Comparison of ENCODE assay signal across 8 cellular contexts in the genomic region with DNA sequence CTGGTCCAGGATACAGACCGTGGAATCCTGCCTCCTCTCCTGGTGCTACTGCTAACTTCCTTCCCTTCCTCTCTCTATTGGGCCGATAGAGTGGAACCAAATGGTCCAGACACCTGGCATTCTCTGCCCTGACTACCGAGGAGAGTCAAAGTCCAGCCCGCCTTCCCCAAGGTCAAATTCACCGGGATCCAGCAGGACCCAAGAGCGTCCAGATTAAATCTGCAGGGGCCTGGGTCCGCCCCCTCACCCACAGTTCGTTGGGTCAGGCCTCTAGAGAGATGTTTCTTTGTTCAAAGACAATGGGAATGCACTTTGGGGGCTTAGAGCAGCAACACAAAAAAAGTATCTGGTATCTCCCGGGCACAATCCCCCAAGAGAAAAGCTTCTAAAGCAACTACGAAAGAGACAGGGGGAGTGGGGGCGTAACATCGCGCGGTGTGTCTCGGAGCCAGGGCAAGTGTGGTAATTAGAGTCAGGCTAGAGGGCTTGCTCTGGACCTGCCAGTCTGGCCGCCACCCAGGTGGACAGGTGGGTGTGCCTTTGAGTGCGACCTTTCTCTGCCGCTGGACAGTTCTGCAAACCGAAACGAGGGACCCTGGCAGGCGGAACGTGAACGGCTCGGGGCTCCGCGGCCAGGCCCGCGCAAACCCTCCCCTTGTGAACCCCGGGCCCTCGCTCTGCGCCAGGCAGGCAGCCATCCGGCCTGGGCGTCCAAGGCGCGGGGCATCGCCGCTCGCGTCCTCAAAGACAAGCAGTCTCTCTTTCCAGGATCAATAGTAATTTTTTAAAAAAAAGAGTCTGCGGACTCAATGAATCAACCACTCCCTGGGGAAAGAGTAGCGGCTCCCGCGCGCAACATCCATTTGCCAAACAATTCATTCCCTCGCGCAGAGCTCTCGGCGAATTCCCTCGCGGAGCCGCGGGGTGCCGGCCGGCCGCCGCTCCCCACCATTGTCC. TPM values are rescaled to one million over a fixed set of nuclear protein-coding genes. Genes with fewer than 3 reads are reported as not detected.
DNase-seq lines count a peak whose midpoint lies in the region; ATAC-seq, FAIRE-seq and TF ChIP-seq lines count a peak whose summit lies in the region.

No MANE protein-coding gene starts in this region.

- peaks cover 36% of the 10 kb centered on the region for H3K79me2 ChIP-seq in keratinocyte (ENCODE audit: control insufficient read depth, insufficient read depth, low read length)

- in situ Hi-C loops in brain microvascular endothelial cell (cut with HindIII; ENCODE audit: low pct_ligation_motif_present, low sequenced_read_pairs), result no loop called here

- H4K20me1 ChIP-seq in keratinocyte (ENCODE audit: control insufficient read depth, extremely low read depth, insufficient read depth, low read length), result no peaks in the 10 kb centered on the region

- TF ChIP-seq CTCF in AG04449 (IDR thresholded peaks at IDR 0.05; ENCODE audit: insufficient read depth, low read length, missing control alignments) (no peak), brain microvascular endothelial cell (IDR thresholded peaks at IDR 0.05; ENCODE audit: low read depth, low read length, missing control alignments) (no peak), keratinocyte (optimal IDR thresholded peaks at IDR 0.05 in 1 of 3, IDR thresholded peaks at IDR 0.05 in 1 of 3, conservative IDR thresholded peaks at IDR 0.05 in 1 of 3; ENCODE audit: extremely low read depth in 1 of 3, insufficient read depth in 2 of 3, low read length in 3 of 3) (no peak)

- POLR2A ChIA-PET in AG04449 (lab: Yijun Ruan, JAX), result interaction anchor here (0.7 to 1.0 kb wide), 2 partner anchors 7 to 59 kb away, joined by 3 read pairs; no protein-coding TSS in a partner anchor

- H3K9ac ChIP-seq in keratinocyte (ENCODE audit: control insufficient read depth, extremely low read depth, insufficient read depth, low read length), result peak overlapping the region; percentile 80

- CTCF ChIA-PET in AG04449 (lab: Yijun Ruan, JAX), result interaction anchor here (1.0 kb wide), 1 partner anchor 16 kb away, joined by 5 read pairs; no protein-coding TSS in a partner anchor

- H2AFZ ChIP-seq in keratinocyte (ENCODE audit: control insufficient read depth, low read length), result peak overlapping the region; percentile 67

- H3K9me1 ChIP-seq in keratinocyte (ENCODE audit: control insufficient read depth, extremely low read depth, insufficient read depth, low read length), result no peaks in the 10 kb centered on the region

- peak overlapping the region; percentile 80 for H3K4me3 ChIP-seq in AG04449 (ENCODE audit: low read depth, low read length)
- peak overlapping the region; percentile 73 for H3K4me3 ChIP-seq in brain microvascular endothelial cell (ENCODE audit: low read depth, low read length)
- H3K4me3 ChIP-seq in keratinocyte (ENCODE audit: control insufficient read depth in 2 of 3, extremely low read depth in 1 of 3, insufficient read depth in 2 of 3, low read depth in 1 of 3, low read length in 3 of 3), result peak overlapping the region; percentile 60 to 86 (median 81)

- H3K27ac ChIP-seq in brain microvascular endothelial cell (peak overlapping the region; percentile 63), keratinocyte (ENCODE audit: control insufficient read depth, insufficient read depth, low read length) (peak overlapping the region; percentile 49)

- H3K36me3 ChIP-seq in brain microvascular endothelial cell (replicated peaks), result no peaks in the 10 kb centered on the region
- no peaks in the 10 kb centered on the region for H3K36me3 ChIP-seq in keratinocyte (ENCODE audit: control insufficient read depth in 2 of 2, extremely low read depth in 1 of 2, insufficient read depth in 2 of 2, low read length in 2 of 2)

- peak; percentile 39 for ATAC-seq in HG03196 (IDR thresholded peaks at IDR 0.05; ENCODE audit: unreplicated experiment)

- dilution Hi-C loops in keratinocyte (cut with MboI; ENCODE audit: extremely low pct_ligation_motif_present, low sequenced_read_pairs), result no loop called here

- H3K9me3 ChIP-seq in keratinocyte (ENCODE audit: control insufficient read depth, low read depth, low read length), result no peaks in the 10 kb centered on the region

- H3K27me3 ChIP-seq in brain microvascular endothelial cell (replicated peaks) (no peaks in the 10 kb centered on the region), keratinocyte (ENCODE audit: control insufficient read depth, extremely low read depth, insufficient read depth, low read length) (no peaks in the 10 kb centered on the region)

- H3K4me2 ChIP-seq in keratinocyte (ENCODE audit: control insufficient read depth, extremely low read depth, insufficient read depth, low read depth, low read length), result peak overlapping the region; percentile 90

- FAIRE-seq in GM19239 (lab: Jason Lieb, UNC) (peak; percentile 39), keratinocyte (lab: Jason Lieb, UNC) (no peak)

- no peak for DNase-seq in AG04449 (ENCODE audit: low read depth, low spot score)
- DNase-seq in GM19239 (ENCODE audit: insufficient read length, low spot score), result peak; percentile 47
- DNase-seq in SW480 (ENCODE audit: low spot score), result peak; percentile 33
- peak; percentile 19 for DNase-seq in brain microvascular endothelial cell
- no peak for DNase-seq in keratinocyte (ENCODE audit: low read depth, low spot score)
- DNase-seq in stimulated activated CD4-positive, alpha-beta T cell treated with anti-CD3 and anti-CD28 coated beads, Interleukin-2, amount 100 ng/mL, for 24 hours, result peak; percentile 42 to 56
- DNase-seq in SIG-M5 treated with dmso at 0.1 percent for 504 hours (lab: John Stamatoyannopoulos, UW; ENCODE audit: unreplicated experiment), result no peak

- H3K4me1 ChIP-seq in keratinocyte (ENCODE audit: control insufficient read depth, extremely low read depth, insufficient read depth, low read length), result peaks cover 24% of the 10 kb centered on the region

RNA-seq across cellular contexts. Expression of gene KLHL25, which starts 0.8 kb away (rescaled TPM):
- 2.1 to 4.4 TPM (median 2.7 TPM) in 3 replicates for polyA plus RNA-seq in keratinocyte
- polyA plus RNA-seq in keratinocyte (2011; ENCODE audit: low read depth), result 0.60 TPM
- 1.5 and 2.4 TPM in 2 replicates for polyA plus RNA-seq in keratinocyte (2011; cell fraction: cytosol; rRNA removed)
- polyA plus RNA-seq in keratinocyte (2011; cell fraction: nucleus; rRNA removed), result 5.1 and 6.5 TPM in 2 replicates
- 2.7 and 2.8 TPM in 2 replicates for polyA plus RNA-seq in keratinocyte (2012; ENCODE audit: low replicate concordance)
- polyA minus RNA-seq in keratinocyte, result 3.1 to 7.2 TPM (median 4.1 TPM) in 3 replicates
- 3.3 TPM for polyA minus RNA-seq in keratinocyte (2011; cell fraction: cytosol; rRNA and poly(A)+ RNA removed)
- 5.3 and 5.4 TPM in 2 replicates for polyA minus RNA-seq in keratinocyte (2011; cell fraction: nucleus; rRNA and poly(A)+ RNA removed)

Comparison
In these comparisons a context has a peak if more than half of its experiments do, and no peak if none do; other contexts are left out.
1. DNase-seq: peak in GM19239 (single experiment), SW480 (single experiment), brain microvascular endothelial cell (single experiment) and stimulated activated CD4-positive, alpha-beta T cell treated with anti-CD3 and anti-CD28 coated beads, Interleukin-2, amount 100 ng/mL, for 24 hours (2 of 2); none in AG04449 (single experiment), keratinocyte (single experiment) and SIG-M5 treated with dmso at 0.1 percent for 504 hours (single experiment).
2. Peak in every context shown above with its lines, with median percentiles within 50 percentile points of each other: H3K4me3 ChIP-seq.